In the genomic region with DNA sequence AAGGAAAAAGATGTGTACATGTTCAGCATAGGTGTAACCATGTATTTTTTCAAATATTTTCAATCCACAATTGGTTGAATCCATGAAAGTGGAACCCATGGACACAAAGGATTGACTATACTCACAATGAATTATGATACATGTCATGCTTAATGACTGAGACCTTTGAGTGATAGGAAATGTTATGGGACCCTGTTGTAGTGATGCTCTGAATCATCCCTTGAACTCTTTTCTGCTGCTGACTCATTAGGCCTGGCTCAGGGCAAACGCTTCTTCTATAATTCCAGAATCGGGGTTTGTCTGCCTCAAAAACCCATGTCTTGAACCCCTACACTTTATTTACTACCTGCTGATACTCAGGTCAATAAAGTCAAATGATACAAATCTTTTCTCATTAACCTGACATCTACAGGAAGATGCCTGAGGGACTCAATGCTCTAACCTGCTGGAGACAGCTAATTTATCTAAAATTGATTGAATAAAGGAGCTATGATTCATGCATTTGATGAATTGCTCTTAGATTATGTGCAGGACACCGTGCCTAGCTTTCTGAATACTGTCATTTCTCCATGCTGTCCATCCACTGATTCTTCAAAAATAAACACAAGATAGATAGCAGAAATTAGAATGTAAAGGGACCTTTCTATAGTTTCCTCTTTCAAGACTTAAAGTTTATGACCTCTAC, we compare ENCODE assay signal across 20 cellular contexts.
"Had no signal": no experiment of that assay in that cellular context is flagged by ENCODE, and none has a peak within 500 bp of the region (broad histone marks: within the 10 kb centered on the region; RNA-seq: fewer than 3 reads in every experiment).

No MANE protein-coding gene starts in this region.

- H3K27me3 ChIP-seq: heart right ventricle, right lobe of liver, tibial artery had no signal

- H3K4me3 ChIP-seq: heart right ventricle, lower lobe of right lung, right lobe of liver, tibial artery had no signal

- ATAC-seq: activated CD4-positive, CD25-positive, alpha-beta regulatory T cell treated with anti-CD3 and anti-CD28 coated beads, Interleukin-2, amount 50 U/mL, for 24 hours; activated CD8-positive, alpha-beta T cell treated with anti-CD3 and anti-CD28 coated beads, Interleukin-2, amount 10 ng/mL, durations not matched to agents 7 days and 5 days; effector memory CD8-positive, alpha-beta T cell; heart right ventricle; left lobe of liver; lower lobe of right lung; right lobe of liver; stimulated activated effector memory CD8-positive, alpha-beta T cell treated with anti-CD3 and anti-CD28 coated beads, Interleukin-12 subunit alpha, Interleukin-12 subunit beta, amount 100 ng/mL, for 72 hours; stimulated activated naive CD8-positive, alpha-beta T cell treated with anti-CD3 and anti-CD28 coated beads, Interleukin-15, amount 100 ng/mL, for 72 hours; T-helper 17 cell had no signal

- DNase-seq: activated CD4-positive, alpha-beta T cell treated with anti-CD3 and anti-CD28 coated beads, Interleukin-2, amount 10 ng/mL, durations not matched to agents 7 days and 5 days; activated CD8-positive, alpha-beta T cell treated with anti-CD3 and anti-CD28 coated beads, Interleukin-2, amount 10 ng/mL, durations not matched to agents 7 days and 5 days; activated gamma-delta T cell treated with Interleukin-2 at 50 U/mL for 16 hours; anterior cingulate cortex; effector memory CD8-positive, alpha-beta T cell; heart right ventricle; kidney; lower lobe of right lung; mesendoderm; naive B cell; occipital lobe; right lobe of liver; small intestine; stimulated activated CD4-positive, alpha-beta T cell treated with anti-CD3 and anti-CD28 coated beads, Interleukin-2, amount 100 ng/mL, for 24 hours; stimulated activated naive CD8-positive, alpha-beta T cell treated with anti-CD3 and anti-CD28 coated beads, Interleukin-15, amount 100 ng/mL, for 72 hours; T-helper 17 cell; tibial artery had no signal

- H3K27ac ChIP-seq: heart right ventricle, lower lobe of right lung, right lobe of liver, tibial artery had no signal

- H3K4me1 ChIP-seq: heart right ventricle, lower lobe of right lung, right lobe of liver, tibial artery had no signal

- H3K36me3 ChIP-seq: heart right ventricle, lower lobe of right lung, right lobe of liver, tibial artery had no signal
